In genomic region chr3:57077630-57078365, GRCh38 we compare ENCODE assay signal across 8 cellular contexts. TPM values are rescaled to one million over a fixed set of nuclear protein-coding genes. Genes with fewer than 3 reads are reported as not detected.
DNase-seq lines count a peak whose midpoint lies in the region; ATAC-seq and TF ChIP-seq lines count a peak whose summit lies in the region.

No MANE protein-coding gene starts in this region.

- in situ Hi-C loops in astrocyte of the spinal cord (cut with HindIII; ENCODE audit: low sequenced_read_pairs), result loop anchor here (25.0 kb wide), 1 partner anchor 90 kb away; no protein-coding TSS in a partner anchor

- DNase-seq in activated CD8-positive, alpha-beta memory T cell treated with anti-CD3 and anti-CD28 coated beads, Interleukin-2, amount 10 ng/mL, durations not matched to agents 7 days and 5 days, result no peak
- DNase-seq in activated CD8-positive, alpha-beta memory T cell treated with anti-CD3 and anti-CD28 coated beads, Interleukin-2, amount 50 U/mL, for 48 hours, result no peak
- DNase-seq in astrocyte of the spinal cord (ENCODE audit: low read depth, low spot score), result no peak
- no peak for DNase-seq in lower lobe of right lung
- no peak for DNase-seq in activated effector memory CD4-positive, alpha-beta T cell treated with anti-CD3 and anti-CD28 coated beads, Interleukin-2, amount 50 U/mL, for 16 hours

- H3K4me3 ChIP-seq in astrocyte of the spinal cord (ENCODE audit: low read depth, low read length) (peak overlapping the region; percentile 75), lower lobe of right lung (peak overlapping the region; percentile 89), thymus (ENCODE audit: low read length) (peak overlapping the region; percentile 66)

- peaks cover 62% of the 10 kb centered on the region for H3K27me3 Mint-ChIP-seq in activated CD8-positive, alpha-beta memory T cell treated with anti-CD3 and anti-CD28 coated beads, Interleukin-2, amount 10 ng/mL, durations not matched to agents 7 days and 5 days

- H3K4me3 Mint-ChIP-seq in activated CD8-positive, alpha-beta memory T cell treated with anti-CD3 and anti-CD28 coated beads, Interleukin-2, amount 10 ng/mL, durations not matched to agents 7 days and 5 days, result peak overlapping the region; percentile 31

- H3K27me3 ChIP-seq in lower lobe of right lung (ENCODE audit: low read depth) (peaks cover 9% of the 10 kb centered on the region), thymus (ENCODE audit: control insufficient read depth, insufficient read depth) (peaks cover 16% of the 10 kb centered on the region)

- H3K4me1 ChIP-seq in lower lobe of right lung (peaks cover 9% of the 10 kb centered on the region), thymus (ENCODE audit: control insufficient read depth, insufficient read depth, low read length) (peaks cover 10% of the 10 kb centered on the region)

- no peaks in the 10 kb centered on the region for H3K9me3 Mint-ChIP-seq in activated CD8-positive, alpha-beta memory T cell treated with anti-CD3 and anti-CD28 coated beads, Interleukin-2, amount 10 ng/mL, durations not matched to agents 7 days and 5 days (ENCODE audit: low read depth)

- H3K27ac ChIP-seq in lower lobe of right lung (no peak overlapping the region), thymus (ENCODE audit: low read depth) (no peak overlapping the region)

- no peaks in the 10 kb centered on the region for H3K36me3 ChIP-seq in lower lobe of right lung
- no peaks in the 10 kb centered on the region for H3K36me3 ChIP-seq in thymus (ENCODE audit: control insufficient read depth, insufficient read depth)

- TF ChIP-seq CTCF in astrocyte of the spinal cord (IDR thresholded peaks at IDR 0.05; ENCODE audit: low read depth, low read length) (no peak), lower lobe of right lung (IDR thresholded peaks at IDR 0.05) (no peak)

- H3K9me3 ChIP-seq in lower lobe of right lung, result no peaks in the 10 kb centered on the region
- no peaks in the 10 kb centered on the region for H3K9me3 ChIP-seq in thymus (ENCODE audit: control insufficient read depth)

- no peak overlapping the region for H3K27ac Mint-ChIP-seq in activated CD8-positive, alpha-beta memory T cell treated with anti-CD3 and anti-CD28 coated beads, Interleukin-2, amount 10 ng/mL, durations not matched to agents 7 days and 5 days

- CTCF ChIA-PET in activated CD8-positive, alpha-beta memory T cell treated with anti-CD3 and anti-CD28 coated beads, Interleukin-2, amount 10 ng/mL, durations not matched to agents 7 days and 5 days (lab: Charles Lee), result interaction anchor here (0.7 to 1.2 kb wide), 2 partner anchors 22 to 376 kb away, joined by 3 to 4 read pairs; no protein-coding TSS in a partner anchor

- no peaks in the 10 kb centered on the region for H3K36me3 Mint-ChIP-seq in activated CD8-positive, alpha-beta memory T cell treated with anti-CD3 and anti-CD28 coated beads, Interleukin-2, amount 10 ng/mL, durations not matched to agents 7 days and 5 days

- intact Hi-C loops in lower lobe of right lung (cut with DNase I), result no loop called here

- 35% methylated on average over 11 of the region's 11 CpGs for WGBS in thymus

- no peak for ATAC-seq in activated CD8-positive, alpha-beta memory T cell treated with anti-CD3 and anti-CD28 coated beads, Interleukin-2, amount 10 ng/mL, durations not matched to agents 7 days and 5 days
- ATAC-seq in lower lobe of right lung, result no peak
- ATAC-seq in GM21423 (IDR thresholded peaks at IDR 0.05; ENCODE audit: unreplicated experiment), result no peak
- ATAC-seq in GM21390 (IDR thresholded peaks at IDR 0.05; ENCODE audit: unreplicated experiment), result no peak

- peaks cover 2% of the 10 kb centered on the region for H3K4me1 Mint-ChIP-seq in activated CD8-positive, alpha-beta memory T cell treated with anti-CD3 and anti-CD28 coated beads, Interleukin-2, amount 10 ng/mL, durations not matched to agents 7 days and 5 days

RNA-seq across cellular contexts. Expression of gene SPATA12, which starts 17.3 kb away (rescaled TPM):
- total RNA-seq in activated CD8-positive, alpha-beta memory T cell treated with anti-CD3 and anti-CD28 coated beads, Interleukin-2, amount 10 ng/mL, durations not matched to agents 7 days and 5 days, result not detected
- total RNA-seq in lower lobe of right lung, result 0.15 TPM
- polyA plus RNA-seq in thymus, result 0.07 TPM
